16 cellular contexts compared by ENCODE assay signal in genomic region chr5:151534345-151534744, GRCh38. TPM values are rescaled to one million over a fixed set of nuclear protein-coding genes. Genes with fewer than 3 reads are reported as not detected.
"Had no signal": no experiment of that assay in that cellular context is flagged by ENCODE, and none has a peak within 500 bp of the region (broad histone marks: within the 10 kb centered on the region; RNA-seq: fewer than 3 reads in every experiment).

No MANE protein-coding gene starts in this region.

- H3K4me3 ChIP-seq: esophagus muscularis mucosa, psoas muscle, right lobe of liver, upper lobe of left lung had no signal

- H3K4me1 ChIP-seq: esophagus muscularis mucosa, psoas muscle, right lobe of liver, upper lobe of left lung had no signal

- H3K4me3 Mint-ChIP-seq: activated T-helper 1 cell treated with anti-CD3 and anti-CD28 coated beads, Interleukin-12 subunit alpha, Interleukin-12 subunit beta, Interleukin-2, Interleukin-4 antibody, amounts not matched to agents 30 ng/mL and 10 ng/mL and 1 ng/mL, durations not matched to agents 14 hours and 24 hours and 36 hours; brain; nephron; stimulated activated naive B cell treated with anti-CD40 and anti-IgM and Interleukin-4, amounts not matched to agents 10 μg/mL and 1 μg/mL and 100 μg/mL, for 72 hours had no signal

- ATAC-seq: left lobe of liver; psoas muscle; right lobe of liver; stimulated activated naive B cell treated with anti-CD40 and anti-IgM and Interleukin-4, amounts not matched to agents 10 μg/mL and 1 μg/mL and 100 μg/mL, for 72 hours had no signal

- H3K27ac Mint-ChIP-seq: activated T-helper 1 cell treated with anti-CD3 and anti-CD28 coated beads, Interleukin-12 subunit alpha, Interleukin-12 subunit beta, Interleukin-2, Interleukin-4 antibody, amounts not matched to agents 30 ng/mL and 10 ng/mL and 1 ng/mL, durations not matched to agents 14 hours and 24 hours and 36 hours; nephron; stimulated activated naive B cell treated with anti-CD40 and anti-IgM and Interleukin-4, amounts not matched to agents 10 μg/mL and 1 μg/mL and 100 μg/mL, for 72 hours had no signal

- H3K36me3 Mint-ChIP-seq: brain had no signal

- H3K9me3 Mint-ChIP-seq: activated T-helper 1 cell treated with anti-CD3 and anti-CD28 coated beads, Interleukin-12 subunit alpha, Interleukin-12 subunit beta, Interleukin-2, Interleukin-4 antibody, amounts not matched to agents 30 ng/mL and 10 ng/mL and 1 ng/mL, durations not matched to agents 14 hours and 24 hours and 36 hours; brain; nephron had no signal

- H3K27me3 ChIP-seq: esophagus muscularis mucosa, right lobe of liver, upper lobe of left lung had no signal

- H3K27ac ChIP-seq: esophagus muscularis mucosa, psoas muscle, right lobe of liver, upper lobe of left lung had no signal

- H3K4me1 Mint-ChIP-seq: nephron; stimulated activated naive B cell treated with anti-CD40 and anti-IgM and Interleukin-4, amounts not matched to agents 10 μg/mL and 1 μg/mL and 100 μg/mL, for 72 hours had no signal

- H3K36me3 ChIP-seq: esophagus muscularis mucosa, right lobe of liver, upper lobe of left lung had no signal

- DNase-seq: activated CD4-positive, alpha-beta T cell treated with anti-CD3 and anti-CD28 coated beads, Interleukin-2, amount 50 U/mL, for 48 hours; activated CD4-positive, CD25-positive, alpha-beta regulatory T cell treated with anti-CD3 and anti-CD28 coated beads, Interleukin-2, amount 50 U/mL, for 72 hours; activated naive CD4-positive, alpha-beta T cell treated with anti-CD3 and anti-CD28 coated beads, Interleukin-2, amount 50 U/mL, for 16 hours; amygdala; glutamatergic neuron; psoas muscle; right lobe of liver; stimulated activated naive B cell treated with anti-CD40 and anti-IgM and Interleukin-4, amounts not matched to agents 10 μg/mL and 1 μg/mL and 100 μg/mL, for 72 hours; T-helper 2 cell; upper lobe of left lung had no signal

- H3K9me3 ChIP-seq: esophagus muscularis mucosa, psoas muscle, right lobe of liver, upper lobe of left lung had no signal

RNA-seq across cellular contexts. Expression of gene FAT2, which starts 56.8 kb away (rescaled TPM):
- total RNA-seq: activated T-helper 1 cell treated with anti-CD3 and anti-CD28 coated beads, Interleukin-12 subunit alpha, Interleukin-12 subunit beta, Interleukin-2, Interleukin-4 antibody, amounts not matched to agents 30 ng/mL and 10 ng/mL and 1 ng/mL, durations not matched to agents 14 hours and 24 hours and 36 hours; dermis microvascular lymphatic vessel endothelial cell; esophagus muscularis mucosa; left lobe of liver; right lobe of liver had no signal
